Comparison of ENCODE assay signal across 7 cellular contexts in genomic region chr20:47493954-47494293, GRCh38. TPM values are rescaled to one million over a fixed set of nuclear protein-coding genes. Genes with fewer than 3 reads are reported as not detected.
A peak's percentile ranks its signal among the peaks of the same experiment; 100 is the strongest.
DNase-seq lines count a peak whose midpoint lies in the region; ATAC-seq and TF ChIP-seq lines count a peak whose summit lies in the region.

No MANE protein-coding gene starts in this region.

- ATAC-seq in gastrocnemius medialis (no peak), GM21360 (IDR thresholded peaks at IDR 0.05; ENCODE audit: unreplicated experiment) (no peak), GM19035 (IDR thresholded peaks at IDR 0.05; ENCODE audit: unreplicated experiment) (no peak)
- no peak for ATAC-seq in CD4-positive, alpha-beta T cell (ENCODE audit: poor library complexity)

- no peak overlapping the region for H3K27ac Mint-ChIP-seq in CD4-positive, alpha-beta T cell

- no peak overlapping the region for H3K4me3 Mint-ChIP-seq in CD4-positive, alpha-beta T cell

- no peaks in the 10 kb centered on the region for H3K9me3 ChIP-seq in gastrocnemius medialis
- H3K9me3 ChIP-seq in CD4-positive, alpha-beta T cell (ENCODE audit: control insufficient read depth, low read length): no peaks in the 10 kb centered on the region

- intact Hi-C loops in gastrocnemius medialis (cut with DNase I; ENCODE audit: low total_unique reads): loop anchor here (2.0 kb wide), 1 partner anchor 29 kb away; no protein-coding TSS in a partner anchor
- intact Hi-C loops in CD4-positive, alpha-beta T cell (cut with DNase I, micrococcal nuclease): no loop called here

- TF ChIP-seq POLR2A in gastrocnemius medialis (IDR thresholded peaks at IDR 0.05): no peak

- peak overlapping the region; percentile 80 to 87 (median 84) for H3K27ac ChIP-seq in gastrocnemius medialis
- no peak overlapping the region for H3K27ac ChIP-seq in CD4-positive, alpha-beta T cell (ENCODE audit: low read depth, low read length)

- peaks cover 29% of the 10 kb centered on the region for H3K4me1 Mint-ChIP-seq in CD4-positive, alpha-beta T cell (ENCODE audit: low read depth)

- no peaks in the 10 kb centered on the region for H3K27me3 Mint-ChIP-seq in CD4-positive, alpha-beta T cell

- CTCF ChIA-PET in CD4-positive, alpha-beta T cell (lab: Charles Lee): interaction anchor here (1.6 kb wide), 1 partner anchor 9 kb away, joined by 4 read pairs; no protein-coding TSS in a partner anchor

- POLR2A ChIA-PET in CD4-positive, alpha-beta T cell (lab: Charles Lee): interaction anchor here (3.0 kb wide), 1 partner anchor 8 kb away, joined by 34 read pairs; the partner anchor contains the start of gene NCOA3

- H3K4me3 ChIP-seq in GM12865 (ENCODE audit: low read depth, low read length) (peak overlapping the region; percentile 45), epithelial cell of esophagus (ENCODE audit: low read length) (no peak overlapping the region), gastrocnemius medialis (peak overlapping the region in 2 of 4 donors; percentile 5 to 7)

- TF ChIP-seq CTCF in GM12865 (IDR thresholded peaks at IDR 0.05; ENCODE audit: insufficient read depth, low read depth, low read length, missing control alignments) (no peak), epithelial cell of esophagus (IDR thresholded peaks at IDR 0.05; ENCODE audit: insufficient read depth, low read depth, low read length, missing control alignments) (peak; percentile 8), gastrocnemius medialis (IDR thresholded peaks at IDR 0.05 in 4 of 5, conservative IDR thresholded peaks at IDR 0.05 in 1 of 5) (no peak)
- no peak for TF ChIP-seq CTCF in CD4-positive, alpha-beta T cell (IDR thresholded peaks at IDR 0.05)

- no peaks in the 10 kb centered on the region for H3K36me3 Mint-ChIP-seq in CD4-positive, alpha-beta T cell (ENCODE audit: low read depth)

- H3K9me3 Mint-ChIP-seq in CD4-positive, alpha-beta T cell: no peaks in the 10 kb centered on the region

- in situ Hi-C loops in gastrocnemius medialis (cut with MboI; ENCODE audit: low sequenced_read_pairs in 4 of 4): no loop called here

- no peaks in the 10 kb centered on the region for H3K27me3 ChIP-seq in gastrocnemius medialis
- H3K27me3 ChIP-seq in CD4-positive, alpha-beta T cell (ENCODE audit: control insufficient read depth, insufficient read depth, low read length): no peaks in the 10 kb centered on the region

- DNase-seq in GM12865 (ENCODE audit: low read depth) (peak; percentile 19), NCI-H510A (lab: John Stamatoyannopoulos, UW) (peak; percentile 38), epithelial cell of esophagus (ENCODE audit: low read depth) (peak; percentile 83), gastrocnemius medialis (no peak)
- DNase-seq in CD4-positive, alpha-beta T cell: no peak

- no peaks in the 10 kb centered on the region for H3K36me3 ChIP-seq in gastrocnemius medialis

- peaks cover 19 to 21% of the 10 kb centered on the region in 2 donors for H3K4me1 ChIP-seq in gastrocnemius medialis

RNA-seq across cellular contexts. Expression of gene NCOA3, which starts 7.8 kb away (rescaled TPM):
- total RNA-seq in gastrocnemius medialis: 10 to 100 TPM; 52.5 to 86.1 (median 70.1) TPM
- total RNA-seq in CD4-positive, alpha-beta T cell: 10 to 100 TPM; 59.9 to 65.4 TPM

Comparison
In these comparisons a context has a peak if more than half of its experiments do, and no peak if none do; other contexts are left out.
1. DNase-seq: peak in GM12865 (single experiment), NCI-H510A (single experiment) and epithelial cell of esophagus (single experiment); none in gastrocnemius medialis (0 of 2) and CD4-positive, alpha-beta T cell (0 of 10).